ENCODE assay signal across 3 cellular contexts in genomic region chr12:57073921-57074450, GRCh38. TPM values are rescaled to one million over a fixed set of nuclear protein-coding genes. Genes with fewer than 3 reads are reported as not detected.
"Had no signal": no experiment of that assay in that cellular context is flagged by ENCODE, and none has a peak within 500 bp of the region (broad histone marks: within the 10 kb centered on the region; RNA-seq: fewer than 3 reads in every experiment).

No MANE protein-coding gene starts in this region.

RNA-seq across cellular contexts. Expression of gene MYO1A, which starts 24.1 kb away (rescaled TPM):
- total RNA-seq: left ventricle myocardium superior, mammary epithelial cell, skeletal muscle tissue had no signal
